ENCODE assay signal across 1 cellular context in the genomic region with DNA sequence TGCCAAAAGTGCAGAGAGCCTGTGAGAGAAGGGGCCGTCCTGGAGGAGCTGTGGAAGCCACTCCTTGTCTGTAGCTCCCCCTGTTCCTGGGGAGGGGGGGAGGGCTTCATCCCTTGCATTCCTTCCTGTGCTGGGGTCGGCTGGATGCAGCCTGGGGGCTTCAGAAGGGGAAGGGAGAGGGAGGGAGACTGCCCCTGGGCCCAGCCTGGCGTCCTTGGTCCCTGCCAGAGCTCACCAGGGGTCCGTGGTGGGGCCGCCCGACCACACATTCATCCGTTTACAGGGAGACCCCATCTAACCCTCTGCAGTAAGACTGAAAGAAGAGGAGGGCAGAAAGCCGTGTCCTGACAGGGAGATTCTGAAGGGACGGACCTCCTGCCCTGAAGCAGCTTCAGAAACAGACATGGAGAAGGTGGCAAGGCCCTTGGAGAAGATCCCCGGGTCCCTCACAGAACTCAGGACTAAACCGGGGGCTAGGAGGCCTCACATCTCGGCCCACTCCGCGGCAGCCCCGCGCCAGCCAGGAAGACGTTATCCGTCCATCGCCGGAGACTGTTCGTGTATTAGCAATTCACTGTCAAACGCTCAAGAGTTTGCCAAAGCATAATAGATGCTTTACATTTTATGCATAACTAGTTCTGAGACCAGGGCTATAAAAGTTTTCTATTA.
TF ChIP-seq lines count a peak whose summit lies in the region.

No MANE protein-coding gene starts in this region.

TF ChIP-seq in H1, 55 proteins besides CTCF, POLR2A, EP300 and RAD21 (continued from another document):
- no peak for TF ChIP-seq CTBP2 (IDR thresholded peaks at IDR 0.05; ENCODE audit: borderline replicate concordance, insufficient read depth, insufficient read length, low read length)
- no peak for TF ChIP-seq TAF1 (IDR thresholded peaks at IDR 0.05; ENCODE audit: low read depth, low read length)
- TF ChIP-seq BACH1 (IDR thresholded peaks at IDR 0.05; ENCODE audit: low read length), result no peak
- TF ChIP-seq SIRT6 (IDR thresholded peaks at IDR 0.05; ENCODE audit: low read length), result no peak
- no peak for TF ChIP-seq GTF2F1 (IDR thresholded peaks at IDR 0.05; ENCODE audit: borderline replicate concordance, low read depth, low read length)
TF ChIP-seq in H1: peak in this region for 0.
